ENCODE assay signal across 22 cellular contexts in the genomic region with DNA sequence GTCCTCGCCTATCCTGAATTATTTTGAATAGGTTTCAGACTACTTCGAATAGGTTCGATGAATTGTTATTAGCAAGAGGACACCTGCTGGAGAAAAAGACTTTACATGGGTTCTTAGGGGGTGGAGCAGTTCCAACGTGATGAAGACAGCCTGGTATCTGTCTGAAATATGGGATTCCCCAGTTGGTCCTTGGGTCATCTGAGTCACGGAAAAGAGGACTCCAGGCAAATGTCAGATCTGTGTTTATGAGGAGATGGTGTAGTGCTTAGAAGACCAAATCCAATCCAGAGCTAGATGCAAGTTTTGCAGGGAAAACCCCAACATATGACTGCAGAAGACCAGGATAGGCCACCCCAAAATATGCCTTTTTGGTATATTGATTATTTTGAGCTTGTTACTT.
"Had no signal": no experiment of that assay in that cellular context is flagged by ENCODE, and none has a peak within 500 bp of the region (broad histone marks: within the 10 kb centered on the region; RNA-seq: fewer than 3 reads in every experiment).

No MANE protein-coding gene starts in this region.

- H3K9me3 Mint-ChIP-seq: dendritic cell treated with granulocyte-macrophage colony-stimulating factor and Interleukin-4, amounts not matched to agents 40 ng/mL and 50 ng/mL, for 4 days; effector memory CD8-positive, alpha-beta T cell; endodermal cell; memory B cell had no signal

- H3K4me1 Mint-ChIP-seq: memory B cell had no signal

- H3K4me1 ChIP-seq: colonic mucosa had no signal

- H3K4me3 Mint-ChIP-seq: dendritic cell treated with granulocyte-macrophage colony-stimulating factor and Interleukin-4, amounts not matched to agents 40 ng/mL and 50 ng/mL, for 4 days; effector memory CD8-positive, alpha-beta T cell; endodermal cell; memory B cell; mesothelial cell of epicardium had no signal

- ATAC-seq: effector memory CD8-positive, alpha-beta T cell; esophagus mucosa; foreskin keratinocyte; heart right ventricle; left cardiac atrium; left ventricle myocardium superior; lower lobe of right lung; mucosa of descending colon had no signal

- H3K27me3 Mint-ChIP-seq: dendritic cell treated with granulocyte-macrophage colony-stimulating factor and Interleukin-4, amounts not matched to agents 40 ng/mL and 50 ng/mL, for 4 days; effector memory CD8-positive, alpha-beta T cell had no signal

- H3K27ac Mint-ChIP-seq: dendritic cell treated with granulocyte-macrophage colony-stimulating factor and Interleukin-4, amounts not matched to agents 40 ng/mL and 50 ng/mL, for 4 days; effector memory CD8-positive, alpha-beta T cell; endodermal cell; memory B cell; mesothelial cell of epicardium had no signal

- H3K27ac ChIP-seq: colonic mucosa, epithelial cell of prostate, foreskin keratinocyte, heart right ventricle, left lung, lower lobe of right lung had no signal

- DNase-seq: colonic mucosa; cortex of kidney; effector CD8-positive, alpha-beta T cell; effector memory CD8-positive, alpha-beta T cell; endodermal cell; erythroblast; esophagus squamous epithelium; foreskin keratinocyte; glutamatergic neuron; head of caudate nucleus; heart right ventricle; hippocampal formation; left cardiac atrium; left lung; left ventricle myocardium superior; lower lobe of right lung; mucosa of descending colon had no signal

- H3K36me3 Mint-ChIP-seq: memory B cell, mesothelial cell of epicardium had no signal

- H3K4me3 ChIP-seq: colonic mucosa, esophagus squamous epithelium, heart right ventricle, left lung, lower lobe of right lung, mucosa of descending colon had no signal

- H3K36me3 ChIP-seq: colonic mucosa, esophagus squamous epithelium, heart right ventricle, left lung, lower lobe of right lung had no signal

- H3K9me3 ChIP-seq: colonic mucosa, esophagus squamous epithelium, heart right ventricle, left lung, lower lobe of right lung, mucosa of descending colon had no signal

- H3K27me3 ChIP-seq: colonic mucosa, esophagus squamous epithelium, foreskin keratinocyte, heart right ventricle, left lung had no signal
